ENCODE assay signal across 6 cellular contexts in the genomic region with DNA sequence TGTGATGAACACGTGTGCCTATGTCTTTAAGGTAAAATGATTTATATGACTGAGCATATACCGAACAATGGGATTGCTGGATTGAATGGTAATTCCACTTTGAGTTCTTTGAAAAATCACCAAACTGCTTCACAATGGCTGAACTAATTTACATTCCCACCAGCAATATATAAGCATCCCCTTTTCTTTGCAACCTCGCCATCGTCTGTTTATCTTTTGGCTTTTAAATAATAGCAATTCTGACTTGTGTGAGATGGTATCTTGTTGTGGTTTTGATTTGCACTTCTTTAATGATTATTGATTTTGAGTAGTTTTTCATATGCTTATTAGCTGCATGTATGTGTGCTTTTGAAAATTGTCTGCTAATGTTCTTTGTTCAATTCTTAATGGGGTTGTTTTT.
"Had no signal": no experiment of that assay in that cellular context is flagged by ENCODE, and none has a peak within 500 bp of the region (broad histone marks: within the 10 kb centered on the region; RNA-seq: fewer than 3 reads in every experiment).

No MANE protein-coding gene starts in this region.

- DNase-seq: H9, HFFc6, IMR-90 had no signal

- ATAC-seq: GM23338, HCT116, K562 had no signal
